Comparison of ENCODE assay signal across 8 cellular contexts in the genomic region with DNA sequence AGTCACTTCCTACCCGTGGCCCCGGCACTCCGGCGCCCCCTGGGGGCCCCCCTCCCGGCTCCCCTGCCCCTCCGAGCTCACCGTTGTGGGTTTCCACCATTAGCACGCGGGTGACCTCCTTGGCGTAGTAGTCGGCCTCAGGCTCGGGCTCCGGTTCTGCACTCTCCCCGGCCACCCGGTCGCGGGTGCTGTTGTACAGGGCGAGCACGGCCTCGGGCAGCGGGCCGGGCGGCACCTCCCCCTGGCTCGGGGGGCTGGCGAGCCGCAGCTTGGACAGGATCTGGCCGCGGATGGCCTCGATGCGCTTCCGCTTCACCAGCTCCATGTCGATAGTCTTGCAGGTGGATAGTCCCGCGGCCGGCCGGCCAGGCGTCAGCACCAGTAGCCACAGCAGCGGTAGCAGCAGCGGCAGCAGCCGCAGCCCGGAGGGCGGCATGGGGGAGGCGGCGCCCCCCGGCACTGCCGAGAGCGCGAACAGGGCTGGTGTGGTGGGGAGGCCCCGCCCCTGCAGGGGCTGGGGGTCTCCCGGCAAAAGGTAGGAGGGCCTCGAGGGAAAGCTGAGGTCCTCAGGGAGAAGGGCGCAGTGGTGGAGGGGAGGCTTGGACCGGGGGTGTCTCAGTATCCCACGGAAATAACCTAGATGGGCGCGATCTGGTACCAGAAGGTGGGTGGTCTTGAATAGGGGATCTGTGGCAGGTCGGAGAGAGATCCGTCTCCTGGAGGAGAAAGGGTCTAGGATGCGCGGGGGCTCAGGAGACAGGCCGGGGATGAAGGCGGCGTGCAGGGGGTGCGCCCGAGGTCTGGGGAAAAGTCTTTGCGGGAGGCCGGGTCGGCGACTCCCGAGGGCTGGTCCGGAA. TPM values are rescaled to one million over a fixed set of nuclear protein-coding genes. Genes with fewer than 3 reads are reported as not detected.
DNase-seq lines count a peak whose midpoint lies in the region; ATAC-seq and TF ChIP-seq lines count a peak whose summit lies in the region.

No MANE protein-coding gene starts in this region.

- H3K4me1 ChIP-seq in OCI-LY1 (ENCODE audit: insufficient read depth, low read length, severe bottlenecking) (peaks cover 22% of the 10 kb centered on the region), subcutaneous abdominal adipose tissue (ENCODE audit: control insufficient read depth in 5 of 5, insufficient read depth in 5 of 5, low read length in 5 of 5) (peaks cover 4 to 81% (median 42%) of the 10 kb centered on the region in 5 donors)

- H3K79me2 ChIP-seq in OCI-LY1 (ENCODE audit: insufficient read depth, low read length) = peaks cover 14% of the 10 kb centered on the region
- no peaks in the 10 kb centered on the region for H3K79me2 ChIP-seq in neural cell (replicated peaks; ENCODE audit: insufficient read depth, low read length)

- H3K27ac ChIP-seq in OCI-LY1 (ENCODE audit: low read depth, low read length, poor library complexity, severe bottlenecking) (peak overlapping the region; percentile 65), neural cell (ENCODE audit: low read length) (no peak overlapping the region), subcutaneous abdominal adipose tissue (ENCODE audit: low read depth, low read length) (peak overlapping the region; percentile 71)

- H3K27me3 ChIP-seq in OCI-LY1 (ENCODE audit: insufficient read depth, low read length) (no peaks in the 10 kb centered on the region), neural cell (ENCODE audit: insufficient read depth, low read depth, low read length) (peaks cover 52% of the 10 kb centered on the region), subcutaneous abdominal adipose tissue (ENCODE audit: control insufficient read depth in 5 of 5, insufficient read depth in 4 of 5, low read length in 5 of 5) (peaks cover 0 to 18% (median 6%) of the 10 kb centered on the region in 5 donors)

- H3K9ac ChIP-seq in OCI-LY1 (ENCODE audit: low read length) (peak overlapping the region; percentile 98), neural cell (ENCODE audit: low read length) (peak overlapping the region; percentile 12), subcutaneous abdominal adipose tissue (ENCODE audit: low read length in 5 of 5) (peak overlapping the region in 4 of 5 donors; percentile 9 to 80 (median 78))

- TF ChIP-seq RAD21 in neural cell (conservative IDR thresholded peaks at IDR 0.05) = no peak

- no peaks in the 10 kb centered on the region for H3F3A ChIP-seq in OCI-LY1 (ENCODE audit: insufficient read depth, low read length)
- no peaks in the 10 kb centered on the region for H3F3A ChIP-seq in neural cell (ENCODE audit: insufficient read depth, low read length, poor library complexity, severe bottlenecking)

- H3K4me1 Mint-ChIP-seq in activated T-cell treated with anti-CD3 and anti-CD28 coated beads, Interleukin-2, amount 50 U/mL, for 24 hours (ENCODE audit: low read depth) = peaks cover 58% of the 10 kb centered on the region

- H4K20me1 ChIP-seq in OCI-LY1 (ENCODE audit: insufficient read depth, low read length) = no peaks in the 10 kb centered on the region
- H4K20me1 ChIP-seq in neural cell (ENCODE audit: insufficient read depth) = no peaks in the 10 kb centered on the region

- peaks cover 53% of the 10 kb centered on the region for H3K36me3 Mint-ChIP-seq in activated T-cell treated with anti-CD3 and anti-CD28 coated beads, Interleukin-2, amount 50 U/mL, for 24 hours (ENCODE audit: low read depth)

- H3K36me3 ChIP-seq in OCI-LY1 (ENCODE audit: insufficient read depth, low read length) (peaks cover 5% of the 10 kb centered on the region; the same call in 1 of the 2 replicates), neural cell (ENCODE audit: insufficient read depth, low read length) (no peaks in the 10 kb centered on the region), subcutaneous abdominal adipose tissue (ENCODE audit: control insufficient read depth in 5 of 5, insufficient read depth in 5 of 5, low read length in 5 of 5) (peaks cover 0 to 4% (median 2%) of the 10 kb centered on the region in 5 donors)

- ATAC-seq in GM18505 (IDR thresholded peaks at IDR 0.05; ENCODE audit: unreplicated experiment) = no peak

- TF ChIP-seq POLR2A in GM18505 (IDR thresholded peaks at IDR 0.05; ENCODE audit: borderline replicate concordance, extremely low read depth, insufficient read depth, insufficient read length) = peak; percentile 19

- no peaks in the 10 kb centered on the region for H3K9me3 Mint-ChIP-seq in activated T-cell treated with anti-CD3 and anti-CD28 coated beads, Interleukin-2, amount 50 U/mL, for 24 hours

- no peaks in the 10 kb centered on the region for H3K9me3 ChIP-seq in OCI-LY1 (ENCODE audit: low read length)
- H3K9me3 ChIP-seq in neural cell (ENCODE audit: low read length) = no peaks in the 10 kb centered on the region
- H3K9me3 ChIP-seq in subcutaneous abdominal adipose tissue (ENCODE audit: control insufficient read depth in 5 of 5, low read length in 5 of 5) = no peaks in the 10 kb centered on the region

- H3K4me2 ChIP-seq in OCI-LY1 (ENCODE audit: low read length) = peak overlapping the region; percentile 90
- no peak overlapping the region for H3K4me2 ChIP-seq in neural cell (ENCODE audit: low read length)

- H3K27me3 Mint-ChIP-seq in activated T-cell treated with anti-CD3 and anti-CD28 coated beads, Interleukin-2, amount 50 U/mL, for 24 hours = no peaks in the 10 kb centered on the region

- peak overlapping the region; percentile 99 for H3K4me3 Mint-ChIP-seq in activated T-cell treated with anti-CD3 and anti-CD28 coated beads, Interleukin-2, amount 50 U/mL, for 24 hours

- H3K9me2 ChIP-seq in OCI-LY1 (ENCODE audit: low read depth, low read length) = no peaks in the 10 kb centered on the region
- H3K9me2 ChIP-seq in neural cell (ENCODE audit: insufficient read depth, low read length) = no peaks in the 10 kb centered on the region

- no peak overlapping the region for H2AFZ ChIP-seq in OCI-LY1 (ENCODE audit: low read length)
- H2AFZ ChIP-seq in neural cell (ENCODE audit: low read depth, low read length) = no peak overlapping the region

- DNase-seq in 8988T = peak; percentile 65
- peak; percentile 89 for DNase-seq in activated T-cell treated with anti-CD3 and anti-CD28 coated beads, Interleukin-2, amount 50 U/mL, for 24 hours
- DNase-seq in fibroblast of mammary gland (ENCODE audit: low read depth) = peak; percentile 51
- no peak for DNase-seq in NCI-H2029 (lab: John Stamatoyannopoulos, UW)

- H3K4me3 ChIP-seq in OCI-LY1 (ENCODE audit: low read depth, low read length, poor library complexity, severe bottlenecking) = peak overlapping the region; percentile 98
- H3K4me3 ChIP-seq in fibroblast of mammary gland (ENCODE audit: control insufficient read depth, low read depth, low read length) = peak overlapping the region; percentile 89
- peak overlapping the region; percentile 65 for H3K4me3 ChIP-seq in neural cell (ENCODE audit: low read length)
- H3K4me3 ChIP-seq in subcutaneous abdominal adipose tissue (ENCODE audit: low read depth in 1 of 5, low read length in 5 of 5) = peak overlapping the region; percentile 69 to 89 (median 83)

- TF ChIP-seq CTCF in OCI-LY1 (IDR thresholded peaks at IDR 0.05; ENCODE audit: low read length) = peak; percentile 79
- TF ChIP-seq CTCF in fibroblast of mammary gland (conservative IDR thresholded peaks at IDR 0.05; ENCODE audit: control insufficient read depth, insufficient read depth, low read depth, low read length) = peak; percentile 35
- TF ChIP-seq CTCF in neural cell (IDR thresholded peaks at IDR 0.05; ENCODE audit: poor library complexity, severe bottlenecking) = no peak

- TF ChIP-seq EP300 in neural cell (conservative IDR thresholded peaks at IDR 0.05; ENCODE audit: poor library complexity, severe bottlenecking) = no peak

- H3K27ac Mint-ChIP-seq in activated T-cell treated with anti-CD3 and anti-CD28 coated beads, Interleukin-2, amount 50 U/mL, for 24 hours = peak overlapping the region; percentile 99

TF ChIP-seq in neural cell, 6 proteins besides CTCF, POLR2A, EP300 and RAD21:
- no peak for TF ChIP-seq SMC3 (conservative IDR thresholded peaks at IDR 0.05; ENCODE audit: poor library complexity)
- no peak for TF ChIP-seq TAF1 (IDR thresholded peaks at IDR 0.05; ENCODE audit: low read depth)
- no peak for TF ChIP-seq MXI1 (conservative IDR thresholded peaks at IDR 0.05; ENCODE audit: poor library complexity, severe bottlenecking)
- peak; percentile 36 for TF ChIP-seq EZH2 (IDR thresholded peaks at IDR 0.05; ENCODE audit: borderline replicate concordance, insufficient read depth, low read length, poor library complexity, severe bottlenecking)
- TF ChIP-seq, protein P1, sequence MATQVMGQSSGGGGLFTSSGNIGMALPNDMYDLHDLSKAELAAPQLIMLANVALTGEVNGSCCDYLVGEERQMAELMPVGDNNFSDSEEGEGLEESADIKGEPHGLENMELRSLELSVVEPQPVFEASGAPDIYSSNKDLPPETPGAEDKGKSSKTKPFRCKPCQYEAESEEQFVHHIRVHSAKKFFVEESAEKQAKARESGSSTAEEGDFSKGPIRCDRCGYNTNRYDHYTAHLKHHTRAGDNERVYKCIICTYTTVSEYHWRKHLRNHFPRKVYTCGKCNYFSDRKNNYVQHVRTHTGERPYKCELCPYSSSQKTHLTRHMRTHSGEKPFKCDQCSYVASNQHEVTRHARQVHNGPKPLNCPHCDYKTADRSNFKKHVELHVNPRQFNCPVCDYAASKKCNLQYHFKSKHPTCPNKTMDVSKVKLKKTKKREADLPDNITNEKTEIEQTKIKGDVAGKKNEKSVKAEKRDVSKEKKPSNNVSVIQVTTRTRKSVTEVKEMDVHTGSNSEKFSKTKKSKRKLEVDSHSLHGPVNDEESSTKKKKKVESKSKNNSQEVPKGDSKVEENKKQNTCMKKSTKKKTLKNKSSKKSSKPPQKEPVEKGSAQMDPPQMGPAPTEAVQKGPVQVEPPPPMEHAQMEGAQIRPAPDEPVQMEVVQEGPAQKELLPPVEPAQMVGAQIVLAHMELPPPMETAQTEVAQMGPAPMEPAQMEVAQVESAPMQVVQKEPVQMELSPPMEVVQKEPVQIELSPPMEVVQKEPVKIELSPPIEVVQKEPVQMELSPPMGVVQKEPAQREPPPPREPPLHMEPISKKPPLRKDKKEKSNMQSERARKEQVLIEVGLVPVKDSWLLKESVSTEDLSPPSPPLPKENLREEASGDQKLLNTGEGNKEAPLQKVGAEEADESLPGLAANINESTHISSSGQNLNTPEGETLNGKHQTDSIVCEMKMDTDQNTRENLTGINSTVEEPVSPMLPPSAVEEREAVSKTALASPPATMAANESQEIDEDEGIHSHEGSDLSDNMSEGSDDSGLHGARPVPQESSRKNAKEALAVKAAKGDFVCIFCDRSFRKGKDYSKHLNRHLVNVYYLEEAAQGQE (IDR thresholded peaks at IDR 0.05; ENCODE audit: borderline replicate concordance) = no peak
- TF ChIP-seq POLR2AphosphoS5 (IDR thresholded peaks at IDR 0.05) = no peak

RNA-seq across cellular contexts. Expression of gene TGFB1, which starts 0.9 kb away (rescaled TPM):
- polyA plus RNA-seq in neural cell = 0.10 TPM in 1 of 2 replicates, not detected in the other
- polyA minus RNA-seq in neural cell = 0.73 TPM in 1 of 2 replicates, not detected in the other

RNA-seq across cellular contexts. Expression of gene B9D2, which starts 11.1 kb away (rescaled TPM):
- polyA plus RNA-seq in neural cell = 13.2 and 15.9 TPM in 2 replicates
- polyA minus RNA-seq in neural cell = 7.1 and 7.8 TPM in 2 replicates

RNA-seq across cellular contexts. Expression of gene TMEM91, which starts 23.5 kb away (rescaled TPM):
- 22.1 and 24.4 TPM in 2 replicates for polyA plus RNA-seq in neural cell
- polyA minus RNA-seq in neural cell = 7.5 and 9.5 TPM in 2 replicates

RNA-seq across cellular contexts. Expression of gene CCDC97, which starts 42.9 kb away (rescaled TPM):
- polyA plus RNA-seq in neural cell = 4.9 and 5.5 TPM in 2 replicates
- polyA minus RNA-seq in neural cell = 8.1 and 10.2 TPM in 2 replicates

RNA-seq across cellular contexts. Expression of gene EXOSC5, which starts 44.3 kb away (rescaled TPM):
- 42.0 and 45.2 TPM in 2 replicates for polyA plus RNA-seq in neural cell
- polyA minus RNA-seq in neural cell = 19.4 and 21.4 TPM in 2 replicates

Comparison
In these comparisons a context has a peak if more than half of its experiments do, and no peak if none do; other contexts are left out.
1. H3K9ac ChIP-seq: peak in every context shown above with its lines; median percentile 98 in OCI-LY1; 78 in subcutaneous abdominal adipose tissue; 12 in neural cell.